ENCODE assay signal across 10 cellular contexts in the genomic region with DNA sequence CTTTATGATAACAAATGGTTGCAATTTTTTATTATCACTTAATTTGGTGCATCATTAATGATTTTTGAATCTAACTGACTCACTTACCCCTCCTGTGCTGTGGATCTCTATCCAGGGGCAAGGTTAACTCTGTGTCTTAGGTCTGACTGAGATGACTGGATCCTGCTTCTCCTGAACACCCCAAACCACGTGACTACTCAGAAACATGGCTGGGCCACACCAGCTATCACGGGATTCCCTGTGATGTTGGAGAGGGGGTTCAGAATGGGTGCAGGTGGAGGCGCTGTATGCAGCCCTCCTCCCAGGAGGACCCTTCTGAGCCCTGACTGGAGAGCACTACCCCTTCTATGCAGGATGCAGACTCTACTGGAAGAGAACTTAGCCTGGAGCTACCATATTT.
"Had no signal": no experiment of that assay in that cellular context is flagged by ENCODE, and none has a peak within 500 bp of the region (broad histone marks: within the 10 kb centered on the region; RNA-seq: fewer than 3 reads in every experiment).

No MANE protein-coding gene starts in this region.

- ATAC-seq: HCT116 had no signal

- FAIRE-seq: HTR-8/SVneo had no signal

- H3K9me3 ChIP-seq: HAP-1 had no signal

- H2AFZ ChIP-seq: GM23248 had no signal

- H3K27ac ChIP-seq: GM23248 had no signal

- DNase-seq: GM23248, GOT3, H7, HFFc6, IMR-90, Kasumi-1, KG1 had no signal

- H3K36me3 ChIP-seq: HAP-1 had no signal

- H3K4me3 ChIP-seq: GM23248, HAP-1 had no signal

- H3K4me1 ChIP-seq: HAP-1 had no signal

- H3K9ac ChIP-seq: GM23248 had no signal
